1 cellular context compared by ENCODE assay signal in the genomic region with DNA sequence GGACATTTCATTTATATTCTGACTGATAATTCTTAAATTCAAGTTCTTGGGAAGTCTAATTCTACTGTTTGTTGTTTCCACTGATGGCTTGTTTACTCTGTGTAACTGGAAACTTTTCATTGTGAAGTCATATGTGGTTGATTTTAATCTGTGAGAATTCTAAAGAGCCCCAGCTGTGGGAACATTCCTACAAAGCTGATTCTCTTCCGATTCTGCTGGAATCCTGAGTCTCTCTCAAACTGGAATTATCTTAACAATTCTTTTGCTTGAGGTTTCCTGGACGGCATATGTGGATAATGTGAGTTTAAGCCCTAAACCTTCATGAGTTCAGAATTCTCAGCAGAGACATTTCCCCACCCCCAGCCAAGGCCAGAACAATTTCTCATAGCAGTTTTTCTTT.
TF ChIP-seq lines count a peak whose summit lies in the region.

No MANE protein-coding gene starts in this region.

TF ChIP-seq in GM23338, 12 proteins besides CTCF, POLR2A, EP300 and RAD21 (continued from another document):
- TF ChIP-seq ZNF462 (CRISPR knock-in tag; IDR thresholded peaks at IDR 0.05) = no peak
- no peak for TF ChIP-seq CREB1 (CRISPR knock-in tag; IDR thresholded peaks at IDR 0.05; ENCODE audit: low read depth)
- TF ChIP-seq JUNB (IDR thresholded peaks at IDR 0.05; ENCODE audit: unreplicated experiment) = no peak
- no peak for TF ChIP-seq NANOG (IDR thresholded peaks at IDR 0.05; ENCODE audit: borderline replicate concordance)
- TF ChIP-seq EZH2 (IDR thresholded peaks at IDR 0.05; ENCODE audit: low read depth, unreplicated experiment) = no peak
- no peak for TF ChIP-seq ZNF331 (CRISPR knock-in tag; IDR thresholded peaks at IDR 0.05; ENCODE audit: low read depth)
- TF ChIP-seq ZNF114 (CRISPR knock-in tag; IDR thresholded peaks at IDR 0.05) = no peak
- TF ChIP-seq, protein P1, sequence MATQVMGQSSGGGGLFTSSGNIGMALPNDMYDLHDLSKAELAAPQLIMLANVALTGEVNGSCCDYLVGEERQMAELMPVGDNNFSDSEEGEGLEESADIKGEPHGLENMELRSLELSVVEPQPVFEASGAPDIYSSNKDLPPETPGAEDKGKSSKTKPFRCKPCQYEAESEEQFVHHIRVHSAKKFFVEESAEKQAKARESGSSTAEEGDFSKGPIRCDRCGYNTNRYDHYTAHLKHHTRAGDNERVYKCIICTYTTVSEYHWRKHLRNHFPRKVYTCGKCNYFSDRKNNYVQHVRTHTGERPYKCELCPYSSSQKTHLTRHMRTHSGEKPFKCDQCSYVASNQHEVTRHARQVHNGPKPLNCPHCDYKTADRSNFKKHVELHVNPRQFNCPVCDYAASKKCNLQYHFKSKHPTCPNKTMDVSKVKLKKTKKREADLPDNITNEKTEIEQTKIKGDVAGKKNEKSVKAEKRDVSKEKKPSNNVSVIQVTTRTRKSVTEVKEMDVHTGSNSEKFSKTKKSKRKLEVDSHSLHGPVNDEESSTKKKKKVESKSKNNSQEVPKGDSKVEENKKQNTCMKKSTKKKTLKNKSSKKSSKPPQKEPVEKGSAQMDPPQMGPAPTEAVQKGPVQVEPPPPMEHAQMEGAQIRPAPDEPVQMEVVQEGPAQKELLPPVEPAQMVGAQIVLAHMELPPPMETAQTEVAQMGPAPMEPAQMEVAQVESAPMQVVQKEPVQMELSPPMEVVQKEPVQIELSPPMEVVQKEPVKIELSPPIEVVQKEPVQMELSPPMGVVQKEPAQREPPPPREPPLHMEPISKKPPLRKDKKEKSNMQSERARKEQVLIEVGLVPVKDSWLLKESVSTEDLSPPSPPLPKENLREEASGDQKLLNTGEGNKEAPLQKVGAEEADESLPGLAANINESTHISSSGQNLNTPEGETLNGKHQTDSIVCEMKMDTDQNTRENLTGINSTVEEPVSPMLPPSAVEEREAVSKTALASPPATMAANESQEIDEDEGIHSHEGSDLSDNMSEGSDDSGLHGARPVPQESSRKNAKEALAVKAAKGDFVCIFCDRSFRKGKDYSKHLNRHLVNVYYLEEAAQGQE (IDR thresholded peaks at IDR 0.05; ENCODE audit: unreplicated experiment) = no peak
- TF ChIP-seq ETS1 (IDR thresholded peaks at IDR 0.05) = no peak
